ENCODE assay signal across 2 cellular contexts in genomic region chr5:37811866-37812265, GRCh38.
TF ChIP-seq lines count a peak whose summit lies in the region.

No MANE protein-coding gene starts in this region.

TF ChIP-seq in SK-N-SH, 30 proteins besides CTCF, POLR2A, EP300 and RAD21 (continued from another document):
- TF ChIP-seq, protein P1, sequence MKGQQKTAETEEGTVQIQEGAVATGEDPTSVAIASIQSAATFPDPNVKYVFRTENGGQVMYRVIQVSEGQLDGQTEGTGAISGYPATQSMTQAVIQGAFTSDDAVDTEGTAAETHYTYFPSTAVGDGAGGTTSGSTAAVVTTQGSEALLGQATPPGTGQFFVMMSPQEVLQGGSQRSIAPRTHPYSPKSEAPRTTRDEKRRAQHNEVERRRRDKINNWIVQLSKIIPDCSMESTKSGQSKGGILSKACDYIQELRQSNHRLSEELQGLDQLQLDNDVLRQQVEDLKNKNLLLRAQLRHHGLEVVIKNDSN (IDR thresholded peaks at IDR 0.05; ENCODE audit: borderline replicate concordance, low read depth): no peak
- TF ChIP-seq TEAD4 (IDR thresholded peaks at IDR 0.05; ENCODE audit: borderline replicate concordance, insufficient read depth): no peak
- no peak for TF ChIP-seq TAF1 (IDR thresholded peaks at IDR 0.05; ENCODE audit: borderline replicate concordance, low read depth, low read length)
- no peak for TF ChIP-seq YY1 (IDR thresholded peaks at IDR 0.05; ENCODE audit: low read depth)
- TF ChIP-seq EZH2phosphoT487 (IDR thresholded peaks at IDR 0.05; ENCODE audit: borderline replicate concordance, low read depth): no peak
- TF ChIP-seq USF2 (IDR thresholded peaks at IDR 0.05; ENCODE audit: borderline replicate concordance, low read depth, low read length): no peak

TF ChIP-seq in SK-N-SH treated with all-trans-retinoic acid at 6 μM for 48 hours, 23 proteins besides CTCF, POLR2A, EP300 and RAD21 (continued from another document):
- TF ChIP-seq, protein P2, sequence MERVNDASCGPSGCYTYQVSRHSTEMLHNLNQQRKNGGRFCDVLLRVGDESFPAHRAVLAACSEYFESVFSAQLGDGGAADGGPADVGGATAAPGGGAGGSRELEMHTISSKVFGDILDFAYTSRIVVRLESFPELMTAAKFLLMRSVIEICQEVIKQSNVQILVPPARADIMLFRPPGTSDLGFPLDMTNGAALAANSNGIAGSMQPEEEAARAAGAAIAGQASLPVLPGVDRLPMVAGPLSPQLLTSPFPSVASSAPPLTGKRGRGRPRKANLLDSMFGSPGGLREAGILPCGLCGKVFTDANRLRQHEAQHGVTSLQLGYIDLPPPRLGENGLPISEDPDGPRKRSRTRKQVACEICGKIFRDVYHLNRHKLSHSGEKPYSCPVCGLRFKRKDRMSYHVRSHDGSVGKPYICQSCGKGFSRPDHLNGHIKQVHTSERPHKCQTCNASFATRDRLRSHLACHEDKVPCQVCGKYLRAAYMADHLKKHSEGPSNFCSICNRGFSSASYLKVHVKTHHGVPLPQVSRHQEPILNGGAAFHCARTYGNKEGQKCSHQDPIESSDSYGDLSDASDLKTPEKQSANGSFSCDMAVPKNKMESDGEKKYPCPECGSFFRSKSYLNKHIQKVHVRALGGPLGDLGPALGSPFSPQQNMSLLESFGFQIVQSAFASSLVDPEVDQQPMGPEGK (CRISPR knock-in tag; IDR thresholded peaks at IDR 0.05; ENCODE audit: borderline replicate concordance): no peak
- TF ChIP-seq RARB (CRISPR knock-in tag; IDR thresholded peaks at IDR 0.05) (no peak), ZNF8 (CRISPR knock-in tag; IDR thresholded peaks at IDR 0.05) (no peak), BACH2 (CRISPR knock-in tag; IDR thresholded peaks at IDR 0.05; ENCODE audit: borderline replicate concordance) (no peak), GLIS3 (CRISPR knock-in tag; IDR thresholded peaks at IDR 0.05) (no peak)
